ENCODE assay signal across 8 cellular contexts in the genomic region with DNA sequence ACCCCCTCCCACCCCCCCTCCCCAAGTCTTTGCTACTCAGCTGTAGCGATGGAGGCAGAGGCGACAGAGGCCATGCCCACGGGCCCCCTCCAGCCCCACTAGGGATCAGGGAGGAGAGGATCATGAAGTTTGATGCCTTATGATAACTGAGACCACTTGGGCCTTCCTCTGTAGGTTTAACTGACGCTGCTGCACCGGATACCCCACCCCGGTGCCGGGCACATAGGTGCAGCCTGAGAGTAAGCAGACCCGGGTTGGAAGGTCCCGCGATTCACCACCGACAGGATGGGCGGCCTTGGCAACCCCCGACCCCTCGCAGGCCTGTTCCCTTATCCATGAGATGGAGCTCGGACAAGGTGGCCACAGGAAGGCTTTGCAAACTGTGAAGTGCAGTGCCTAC. TPM values are rescaled to one million over a fixed set of nuclear protein-coding genes. Genes with fewer than 3 reads are reported as not detected.
DNase-seq lines count a peak whose midpoint lies in the region; ATAC-seq and TF ChIP-seq lines count a peak whose summit lies in the region.
"Not testable (repeated sequence)": the region's sequence is repeated elsewhere in the genome, so short reads cannot be mapped to it uniquely, and the experiment has no call there.

No MANE protein-coding gene starts in this region.

- H3K4me1 Mint-ChIP-seq in CD4-positive, alpha-beta T cell (ENCODE audit: low read depth) = not testable (repeated sequence)

- not testable (repeated sequence) for DNase-seq in CD4-positive, alpha-beta T cell; suprapubic skin (ENCODE audit: low spot score in 2 of 2)
- peak; percentile 29 for DNase-seq in activated CD4-positive, CD25-positive, alpha-beta regulatory T cell treated with anti-CD3 and anti-CD28 coated beads, Interleukin-2, amount 50 U/mL, for 72 hours
- peak; percentile 34 to 35 for DNase-seq in activated T-cell treated with anti-CD3 and anti-CD28 coated beads, Interleukin-2, amount 50 U/mL, for 48 hours
- DNase-seq in Right ventricle myocardium inferior (ENCODE audit: missing footprints) (peak; percentile 23), mucosa of descending colon (peak; percentile 29 to 51 (median 46))

- H3K36me3 Mint-ChIP-seq in CD4-positive, alpha-beta T cell (ENCODE audit: low read depth) = not testable (repeated sequence)

- intact Hi-C loops in CD4-positive, alpha-beta T cell (cut with DNase I, micrococcal nuclease); Right ventricle myocardium inferior (cut with DNase I); mucosa of descending colon (cut with DNase I, micrococcal nuclease): not testable (repeated sequence)

- WGBS in suprapubic skin = no CpG with 5 or more reads among the region's 15 CpGs

- H3K4me3 Mint-ChIP-seq in CD4-positive, alpha-beta T cell = not testable (repeated sequence)

- not testable (repeated sequence) for H3K4me3 ChIP-seq in mucosa of descending colon
- H3K4me3 ChIP-seq in suprapubic skin = peak overlapping the region; percentile 16

- TF ChIP-seq POLR2A in suprapubic skin (IDR thresholded peaks at IDR 0.05) = not testable (repeated sequence)

- not testable (repeated sequence) for H3K27ac Mint-ChIP-seq in CD4-positive, alpha-beta T cell

- POLR2A ChIA-PET in CD4-positive, alpha-beta T cell (lab: Charles Lee) = not testable (repeated sequence)

- H3K36me3 ChIP-seq in mucosa of descending colon (ENCODE audit: low read depth); suprapubic skin: not testable (repeated sequence)

- peak; percentile 6 for ATAC-seq in CD4-positive, alpha-beta T cell (ENCODE audit: poor library complexity)
- ATAC-seq in GM21528 (IDR thresholded peaks at IDR 0.05; ENCODE audit: low FRiP score, unreplicated experiment) = peak; percentile 0
- peak; percentile 0 for ATAC-seq in HG03135 (IDR thresholded peaks at IDR 0.05; ENCODE audit: unreplicated experiment)
- ATAC-seq in Right ventricle myocardium inferior, mucosa of descending colon: not testable (repeated sequence)

- not testable (repeated sequence) for H3K27me3 ChIP-seq in CD4-positive, alpha-beta T cell (ENCODE audit: control insufficient read depth, insufficient read depth, low read length); suprapubic skin

- not testable (repeated sequence) for H3K4me1 ChIP-seq in mucosa of descending colon (ENCODE audit: low read depth); suprapubic skin

- not testable (repeated sequence) for H3K27ac ChIP-seq in CD4-positive, alpha-beta T cell (ENCODE audit: low read depth, low read length); suprapubic skin

- CTCF ChIA-PET in CD4-positive, alpha-beta T cell (lab: Charles Lee) = not testable (repeated sequence)

- not testable (repeated sequence) for H3K27me3 Mint-ChIP-seq in CD4-positive, alpha-beta T cell

- not testable (repeated sequence) for TF ChIP-seq EP300 in suprapubic skin (IDR thresholded peaks at IDR 0.05)

- not testable (repeated sequence) for H3K9me3 Mint-ChIP-seq in CD4-positive, alpha-beta T cell

- H3K9me3 ChIP-seq in CD4-positive, alpha-beta T cell (ENCODE audit: control insufficient read depth, low read length); mucosa of descending colon; suprapubic skin: not testable (repeated sequence)

- not testable (repeated sequence) for TF ChIP-seq CTCF in CD4-positive, alpha-beta T cell (IDR thresholded peaks at IDR 0.05); mucosa of descending colon (IDR thresholded peaks at IDR 0.05); suprapubic skin (IDR thresholded peaks at IDR 0.05)

RNA-seq across cellular contexts. Expression of a gene that starts 15.3 kb away (rescaled TPM):
- total RNA-seq in CD4-positive, alpha-beta T cell = 10 to 100 TPM; 35.8 to 39.7 TPM
- total RNA-seq in Right ventricle myocardium inferior = 49.0 TPM
- total RNA-seq in mucosa of descending colon = 10 to 100 TPM; 44.0 to 59.3 (median 45.6) TPM
- 10 to 100 TPM in 3 of 4 donors, 1 to 10 TPM in 1; 9.5 to 29.0 (median 19.3) TPM for total RNA-seq in suprapubic skin

RNA-seq across cellular contexts. Expression of a gene that starts 23.6 kb away (rescaled TPM):
- total RNA-seq in CD4-positive, alpha-beta T cell = 10 to 100 TPM; 31.9 to 40.7 TPM
- total RNA-seq in Right ventricle myocardium inferior (7.8 TPM), mucosa of descending colon (10 to 100 TPM in 2 of 3 donors, 1 to 10 TPM in 1; 8.0 to 30.8 (median 12.2) TPM), suprapubic skin (10 to 100 TPM; 26.5 to 30.7 (median 28.4) TPM)

RNA-seq across cellular contexts. Expression of a gene that starts 29.2 kb away (rescaled TPM):
- total RNA-seq in CD4-positive, alpha-beta T cell = 10 to 100 TPM; 12.9 to 13.9 TPM
- total RNA-seq in Right ventricle myocardium inferior = 10.0 TPM
- total RNA-seq in mucosa of descending colon = 10 to 100 TPM; 12.7 to 17.6 (median 13.3) TPM
- total RNA-seq in suprapubic skin = 10 to 100 TPM in 3 of 4 donors, 1 to 10 TPM in 1; 9.8 to 19.2 (median 16.4) TPM

RNA-seq across cellular contexts. Expression of a gene that starts 29.4 kb away (rescaled TPM):
- total RNA-seq in CD4-positive, alpha-beta T cell = 1 to 10 TPM; 2.9 to 3.5 TPM
- total RNA-seq in Right ventricle myocardium inferior = 5.8 TPM
- total RNA-seq in mucosa of descending colon = 10 to 100 TPM in 1 of 3 donors, 1 to 10 TPM in 2; 8.4 to 11.1 (median 10.0) TPM
- total RNA-seq in suprapubic skin = 10 to 100 TPM; 17.9 to 41.1 (median 26.7) TPM

RNA-seq across cellular contexts. Expression of a gene that starts 49.5 kb away (rescaled TPM):
- 100 to 1,000 TPM; 115 to 122 TPM for total RNA-seq in CD4-positive, alpha-beta T cell
- total RNA-seq in Right ventricle myocardium inferior = 2.8 TPM
- 10 to 100 TPM in 2 of 3 donors, 1 to 10 TPM in 1; 9.7 to 23.9 (median 18.7) TPM for total RNA-seq in mucosa of descending colon
- 10 to 100 TPM in 2 of 4 donors, 1 to 10 TPM in 2; 7.8 to 24.4 (median 11.5) TPM for total RNA-seq in suprapubic skin
